17 cellular contexts compared by ENCODE assay signal in genomic region chr10:124119216-124119615, GRCh38. TPM values are rescaled to one million over a fixed set of nuclear protein-coding genes. Genes with fewer than 3 reads are reported as not detected.
DNase-seq lines count a peak whose midpoint lies in the region; ATAC-seq and TF ChIP-seq lines count a peak whose summit lies in the region.
"Had no signal": no experiment of that assay in that cellular context is flagged by ENCODE, and none has a peak within 500 bp of the region (broad histone marks: within the 10 kb centered on the region; RNA-seq: fewer than 3 reads in every experiment).

No MANE protein-coding gene starts in this region.

- peaks cover 96% of the 10 kb centered on the region for H3K4me1 ChIP-seq in BLaER1
- H3K4me1 ChIP-seq in duodenal mucosa (ENCODE audit: control insufficient read depth in 1 of 2, insufficient read depth in 2 of 2, low read length in 2 of 2), result peaks cover 0 to 4% of the 10 kb centered on the region in 2 donors
- peaks cover 0 to 24% of the 10 kb centered on the region in 2 donors for H3K4me1 ChIP-seq in lung (ENCODE audit: control insufficient read depth in 2 of 2, insufficient read depth in 2 of 2, low read length in 2 of 2)
- H3K4me1 ChIP-seq in spleen, result peaks cover 6 to 65% (median 28%) of the 10 kb centered on the region in 6 donors
- H3K4me1 ChIP-seq in prostate gland (replicated peaks), result no peaks in the 10 kb centered on the region
- H3K4me1 ChIP-seq: A549 had no signal

- H3K27me3 ChIP-seq in BLaER1 (no peaks in the 10 kb centered on the region), duodenal mucosa (ENCODE audit: control insufficient read depth in 1 of 2, insufficient read depth in 2 of 2, low read length in 2 of 2) (no peaks in the 10 kb centered on the region), lung (ENCODE audit: control insufficient read depth, insufficient read depth) (no peaks in the 10 kb centered on the region), spleen (replicated peaks in 1 of 7) (no peaks in the 10 kb centered on the region), prostate gland (replicated peaks; ENCODE audit: insufficient read depth) (no peaks in the 10 kb centered on the region)

- ATAC-seq in lung (ENCODE audit: insufficient read depth, low FRiP score) (no peak), T-cell (replicated peaks in 1 of 4) (no peak)
- ATAC-seq in activated naive CD4-positive, alpha-beta T cell treated with anti-CD3 and anti-CD28 coated beads, Interleukin-2, amount 50 U/mL, for 72 hours, result no peak
- ATAC-seq: A549, PC-3 had no signal

- H3K36me3 ChIP-seq in BLaER1, result no peaks in the 10 kb centered on the region
- H3K36me3 ChIP-seq in duodenal mucosa (ENCODE audit: control insufficient read depth in 1 of 2, insufficient read depth in 2 of 2, low read length in 2 of 2), result no peaks in the 10 kb centered on the region
- no peaks in the 10 kb centered on the region for H3K36me3 ChIP-seq in lung (ENCODE audit: control insufficient read depth in 2 of 2, insufficient read depth in 2 of 2, low read length in 2 of 2)
- no peaks in the 10 kb centered on the region for H3K36me3 ChIP-seq in spleen
- no peaks in the 10 kb centered on the region for H3K36me3 ChIP-seq in prostate gland

- TF ChIP-seq CTCF in lung (IDR thresholded peaks at IDR 0.05; ENCODE audit: control extremely low read depth, extremely low read depth) (no peak), spleen (IDR thresholded peaks at IDR 0.05 in 8 of 11, conservative IDR thresholded peaks at IDR 0.05 in 3 of 11) (no peak), prostate gland (IDR thresholded peaks at IDR 0.05) (no peak)

- peak overlapping the region; percentile 43 for H3K9ac ChIP-seq in BLaER1
- no peak overlapping the region for H3K9ac ChIP-seq in duodenal mucosa (ENCODE audit: low read depth in 1 of 2, low read length in 2 of 2)

- CTCF ChIA-PET in T-cell (lab: Charles Lee), result interaction anchor here in 1 of 2 donors (0.7 kb wide), 1 partner anchor 264 kb away, joined by 3 read pairs; no protein-coding TSS in a partner anchor

- POLR2A ChIA-PET in T-cell (lab: Charles Lee), result interaction anchor here in 1 of 2 donors (0.7 kb wide), 1 partner anchor 309 kb away, joined by 9 read pairs; no protein-coding TSS in a partner anchor

- H3K27ac ChIP-seq in BLaER1 (peak overlapping the region; percentile 85), duodenal mucosa (ENCODE audit: low read depth, low read length) (peak overlapping the region; percentile 34), lung (ENCODE audit: low read depth in 1 of 2, low read length in 1 of 2) (peak overlapping the region; percentile 67 to 69), spleen (peak overlapping the region in 5 of 8 donors; percentile 48 to 54 (median 51)), prostate gland (no peak overlapping the region)

- H3K4me1 Mint-ChIP-seq in T-cell, result no peaks in the 10 kb centered on the region

- peak overlapping the region; percentile 81 for H3K4me2 ChIP-seq in BLaER1
- H3K4me2 ChIP-seq: A549 had no signal

- no peak overlapping the region for H3K4me3 Mint-ChIP-seq in T-cell
- H3K4me3 Mint-ChIP-seq: CD14-positive monocyte had no signal

- 57 to 96% methylated on average over 4 of the region's 4 CpGs for WGBS in lung, 2 donors
- 60 to 88% (median 69%) methylated on average over 3 to 4 of the region's 4 CpGs for WGBS in spleen, 5 donors
- WGBS in prostate gland, result 68% methylated on average over 4 of the region's 4 CpGs

- H4K20me1 ChIP-seq in BLaER1, result no peaks in the 10 kb centered on the region

- no peaks in the 10 kb centered on the region for H3K9me3 Mint-ChIP-seq in T-cell
- no peaks in the 10 kb centered on the region for H3K9me3 Mint-ChIP-seq in activated naive CD4-positive, alpha-beta T cell treated with anti-CD3 and anti-CD28 coated beads, Interleukin-2, amount 50 U/mL, for 72 hours
- H3K9me3 Mint-ChIP-seq: CD14-positive monocyte had no signal

- H3K9me3 ChIP-seq in BLaER1, result no peaks in the 10 kb centered on the region
- no peaks in the 10 kb centered on the region for H3K9me3 ChIP-seq in duodenal mucosa (ENCODE audit: control insufficient read depth in 1 of 2, low read length in 2 of 2)
- H3K9me3 ChIP-seq in lung (ENCODE audit: control insufficient read depth in 2 of 2, insufficient read depth in 1 of 2, low read length in 1 of 2), result no peaks in the 10 kb centered on the region
- H3K9me3 ChIP-seq in spleen, result no peaks in the 10 kb centered on the region
- H3K9me3 ChIP-seq in prostate gland, result no peaks in the 10 kb centered on the region
- H3K9me3 ChIP-seq: A549 had no signal

- peaks cover 0 to 3% of the 10 kb centered on the region in 2 donors for H3K27me3 Mint-ChIP-seq in T-cell

- no peak overlapping the region for H3K4me3 ChIP-seq in BLaER1
- H3K4me3 ChIP-seq in duodenal mucosa (ENCODE audit: low read depth in 1 of 2, low read length in 2 of 2), result no peak overlapping the region
- no peak overlapping the region for H3K4me3 ChIP-seq in lung
- H3K4me3 ChIP-seq in spleen, result no peak overlapping the region
- H3K4me3 ChIP-seq in prostate gland, result no peak overlapping the region
- H3K4me3 ChIP-seq: A549 had no signal

- H3K27ac Mint-ChIP-seq in T-cell, result no peak overlapping the region
- H3K27ac Mint-ChIP-seq in activated naive CD4-positive, alpha-beta T cell treated with anti-CD3 and anti-CD28 coated beads, Interleukin-2, amount 50 U/mL, for 72 hours, result no peak overlapping the region
- H3K27ac Mint-ChIP-seq: CD14-positive monocyte had no signal

- H3K36me3 Mint-ChIP-seq in T-cell, result no peaks in the 10 kb centered on the region
- H3K36me3 Mint-ChIP-seq in activated naive CD4-positive, alpha-beta T cell treated with anti-CD3 and anti-CD28 coated beads, Interleukin-2, amount 50 U/mL, for 72 hours, result no peaks in the 10 kb centered on the region
- H3K36me3 Mint-ChIP-seq: CD14-positive monocyte had no signal

- intact Hi-C loops in spleen (cut with DNase I; ENCODE audit: low total_unique reads) (no loop called here), prostate gland (cut with DNase I) (no loop called here)

- TF ChIP-seq POLR2A in spleen (IDR thresholded peaks at IDR 0.05) (no peak), prostate gland (IDR thresholded peaks at IDR 0.05) (no peak)

- DNase-seq in lung (ENCODE audit: low spot score) (no peak), spleen (no peak), T-cell (no peak), T1000 (lab: John Stamatoyannopoulos, UW) (no peak), prostate gland (ENCODE audit: low spot score) (no peak)
- no peak for DNase-seq in activated naive CD4-positive, alpha-beta T cell treated with anti-CD3 and anti-CD28 coated beads, Interleukin-2, amount 50 U/mL, for 72 hours (ENCODE audit: low spot score in 2 of 2)
- DNase-seq: EL, MV-4-11, NCI-H1417 treated with DMSO at 0.1 percent for 48 hours, NCI-H2029 treated with DMSO at 0.1 percent for 48 hours, NCI-H2171 treated with DMSO at 0.1 percent for 48 hours, NCI-H446 treated with DMSO at 0.1 percent for 48 hours, PC-3 had no signal

RNA-seq across cellular contexts. Expression of gene CHST15, which starts 25.8 kb away (rescaled TPM):
- total RNA-seq in lung, result 10 to 100 TPM; 30.9 to 42.6 TPM
- 10 to 100 TPM in 1 of 2 donors, 1 to 10 TPM in 1; 5.4 to 45.3 TPM for polyA plus RNA-seq in lung
- total RNA-seq in spleen, result 100 to 1,000 TPM in 6 of 7 donors, 10 to 100 TPM in 1; 78.3 to 133 (median 107) TPM
- 10 to 100 TPM in 1 of 3 donors, 1 to 10 TPM in 2; 6.1 to 10.6 (median 6.3) TPM for polyA plus RNA-seq in spleen
- 1 to 10 TPM in 4 of 5 donors, under 1 TPM in 1; 0.95 to 4.2 (median 1.3) TPM for total RNA-seq in T-cell
- total RNA-seq in activated naive CD4-positive, alpha-beta T cell treated with anti-CD3 and anti-CD28 coated beads, Interleukin-2, amount 50 U/mL, for 72 hours, result 1 to 10 TPM in 1 of 2 donors, under 1 TPM in 1; 0.80 to 7.8 TPM
- total RNA-seq in prostate gland, result 10 to 100 TPM; 13.9 to 26.0 TPM

Comparison
In these comparisons a context has a peak if more than half of its experiments do, and no peak if none do; other contexts are left out.
1. H3K27ac ChIP-seq: peak in BLaER1 (single experiment), duodenal mucosa (single experiment), lung (2 of 2) and spleen (5 of 8); none in prostate gland (0 of 2).